Comparison of ENCODE assay signal across 8 cellular contexts in genomic region chr1:43389326-43390313, GRCh38. TPM values are rescaled to one million over a fixed set of nuclear protein-coding genes. Genes with fewer than 3 reads are reported as not detected.
DNase-seq lines count a peak whose midpoint lies in the region; ATAC-seq and TF ChIP-seq lines count a peak whose summit lies in the region.

Gene MED8 (minus strand): TSS chr1:43389800. CDS start chr1:43389764, 36 bp downstream.
Gene SZT2 (plus strand): TSS chr1:43389899. CDS start chr1:43389969, 70 bp downstream.

- H3K27ac ChIP-seq in suprapubic skin: peak within 1 kb of the TSS; percentile 82

- H3K36me3 Mint-ChIP-seq in activated naive CD4-positive, alpha-beta T cell treated with anti-CD3 and anti-CD28 coated beads, Interleukin-2, amount 50 U/mL, for 72 hours: peaks cover 12 to 26% of the 10 kb centered on the region in 2 donors

- peak within 1 kb of the TSS; percentile 94 for H3K4me3 ChIP-seq in GM06990 (replicated peaks; ENCODE audit: low read depth, low read length)
- peak within 1 kb of the TSS; percentile 80 for H3K4me3 ChIP-seq in suprapubic skin

- ATAC-seq in HG02610 (IDR thresholded peaks at IDR 0.05; ENCODE audit: unreplicated experiment): peak; percentile 90
- ATAC-seq in activated naive CD4-positive, alpha-beta T cell treated with anti-CD3 and anti-CD28 coated beads, Interleukin-2, amount 50 U/mL, for 72 hours: peak; percentile 97 to 99

- under 1% methylated on average over 49 of the region's 65 CpGs for WGBS in suprapubic skin

- H3K36me3 ChIP-seq in GM06990 (ENCODE audit: control insufficient read depth, insufficient read depth, low read length): peaks cover 9% of the 10 kb centered on the region
- peaks cover 24% of the 10 kb centered on the region for H3K36me3 ChIP-seq in suprapubic skin

- TF ChIP-seq EP300 in suprapubic skin (IDR thresholded peaks at IDR 0.05): no peak

- peak; percentile 49 to 80 for TF ChIP-seq POLR2A in suprapubic skin (IDR thresholded peaks at IDR 0.05)

- no peaks in the 10 kb centered on the region for H3K27me3 ChIP-seq in GM06990 (replicated peaks; ENCODE audit: control insufficient read depth, insufficient read depth, low read length)
- H3K27me3 ChIP-seq in suprapubic skin: no peaks in the 10 kb centered on the region

- H3K9me3 ChIP-seq in suprapubic skin: no peaks in the 10 kb centered on the region

- peaks cover 30% of the 10 kb centered on the region for H3K4me1 ChIP-seq in suprapubic skin

- TF ChIP-seq CTCF in GM06990 (IDR thresholded peaks at IDR 0.05; ENCODE audit: insufficient read depth, low read length, poor library complexity, severe bottlenecking) (no peak), suprapubic skin (IDR thresholded peaks at IDR 0.05) (no peak)

- no peaks in the 10 kb centered on the region for H3K9me3 Mint-ChIP-seq in activated naive CD4-positive, alpha-beta T cell treated with anti-CD3 and anti-CD28 coated beads, Interleukin-2, amount 50 U/mL, for 72 hours

- DNase-seq in GM06990 (ENCODE audit: extremely low read depth, insufficient read length): peak; percentile 88
- peak; percentile 93 for DNase-seq in NCI-H1105 (lab: John Stamatoyannopoulos, UW)
- peak; percentile 88 for DNase-seq in SKM-1 (lab: John Stamatoyannopoulos, UW; ENCODE audit: unreplicated experiment)
- DNase-seq in activated naive CD4-positive, alpha-beta T cell treated with anti-CD3 and anti-CD28 coated beads, Interleukin-2, amount 50 U/mL, for 72 hours (ENCODE audit: low spot score in 2 of 2): peak; percentile 87 to 96
- DNase-seq in glomerular endothelial cell (ENCODE audit: extremely low read depth, low read depth, low spot score): peak; percentile 81
- peak; percentile 95 for DNase-seq in occipital lobe (lab: John Stamatoyannopoulos, UW)
- peak; percentile 97 to 98 for DNase-seq in suprapubic skin (ENCODE audit: low spot score in 2 of 2)

- H3K27ac Mint-ChIP-seq in activated naive CD4-positive, alpha-beta T cell treated with anti-CD3 and anti-CD28 coated beads, Interleukin-2, amount 50 U/mL, for 72 hours: peak within 1 kb of the TSS; percentile 98 to 100

RNA-seq across cellular contexts. Expression of gene MED8, which starts in this region (rescaled TPM):
- total RNA-seq in activated naive CD4-positive, alpha-beta T cell treated with anti-CD3 and anti-CD28 coated beads, Interleukin-2, amount 50 U/mL, for 72 hours: 10 to 100 TPM; 32.8 to 53.9 TPM
- total RNA-seq in glomerular endothelial cell: 44.9 and 45.9 TPM in 2 replicates
- total RNA-seq in occipital lobe: 20.7 TPM
- total RNA-seq in suprapubic skin: 10 to 100 TPM; 26.8 to 43.2 (median 40.3) TPM

RNA-seq across cellular contexts. Expression of gene SZT2, which starts in this region (rescaled TPM):
- 10 to 100 TPM; 52.1 to 52.2 TPM for total RNA-seq in activated naive CD4-positive, alpha-beta T cell treated with anti-CD3 and anti-CD28 coated beads, Interleukin-2, amount 50 U/mL, for 72 hours
- total RNA-seq in glomerular endothelial cell (11.3 and 21.8 TPM in 2 replicates), occipital lobe (17.3 TPM), suprapubic skin (100 to 1,000 TPM in 1 of 4 donors, 10 to 100 TPM in 3; 44.2 to 132 (median 65.5) TPM)

Comparison
In these comparisons a context has a peak if more than half of its experiments do, and no peak if none do; other contexts are left out.
1. Peak in every context shown above with its lines: DNase-seq, ATAC-seq, H3K4me3 ChIP-seq and H3K27ac ChIP-seq.